In genomic region chr11:112962854-112963367, GRCh38 we compare ENCODE assay signal across 9 cellular contexts. TPM values are rescaled to one million over a fixed set of nuclear protein-coding genes. Genes with fewer than 3 reads are reported as not detected.
DNase-seq lines count a peak whose midpoint lies in the region; ATAC-seq and TF ChIP-seq lines count a peak whose summit lies in the region.
"Had no signal": no experiment of that assay in that cellular context is flagged by ENCODE, and none has a peak within 500 bp of the region (broad histone marks: within the 10 kb centered on the region; RNA-seq: fewer than 3 reads in every experiment).

No MANE protein-coding gene starts in this region.

- intact Hi-C loops in esophagus muscularis mucosa (cut with DNase I): loop anchor here (10.0 kb wide), 2 partner anchors 148 to 378 kb away; no protein-coding TSS in a partner anchor
- intact Hi-C loops in mucosa of descending colon (cut with DNase I, micrococcal nuclease): no loop called here
- intact Hi-C loops in Caco-2 (cut with micrococcal nuclease; ENCODE audit: unreplicated experiment): loop anchor here (10.0 kb wide), 1 partner anchor 368 kb away; no protein-coding TSS in a partner anchor

- in situ Hi-C loops in ACHN (cut with HindIII; ENCODE audit: low pct_ligation_motif_present, low pct_unique_long_range_greater_than_20kb, low sequenced_read_pairs): no loop called here

- 0% methylated on average over 6 of the region's 55 CpGs for WGBS in esophagus muscularis mucosa

- CTCF ChIA-PET in Caco-2 (lab: Charles Lee): no interaction called here

- H3K27ac ChIP-seq in esophagus muscularis mucosa (replicated peaks in 1 of 4): peak overlapping the region; percentile 79 to 86 (median 82)

- H3K27me3 Mint-ChIP-seq in Caco-2 (ENCODE audit: insufficient read depth, unreplicated experiment): peaks cover 46% of the 10 kb centered on the region

- no peaks in the 10 kb centered on the region for H3K9me3 ChIP-seq in esophagus muscularis mucosa
- no peaks in the 10 kb centered on the region for H3K9me3 ChIP-seq in mucosa of descending colon
- no peaks in the 10 kb centered on the region for H3K9me3 ChIP-seq in Caco-2

- no peak overlapping the region for H3K27ac Mint-ChIP-seq in Caco-2 (ENCODE audit: unreplicated experiment)

- H3K4me1 ChIP-seq in esophagus muscularis mucosa (peaks cover 6 to 40% (median 31%) of the 10 kb centered on the region in 4 donors), mucosa of descending colon (ENCODE audit: low read depth) (peaks cover 8% of the 10 kb centered on the region), Caco-2 (0 out of 2 replicates have a peak, but pooled peaks cover 5% of the 10 kb centered on the region)

- H3K27me3 ChIP-seq in esophagus muscularis mucosa (peaks cover 0 to 21% (median 3%) of the 10 kb centered on the region in 4 donors), Caco-2 (replicated peaks; ENCODE audit: control insufficient read depth, insufficient read depth, low read length) (peaks cover 2% of the 10 kb centered on the region)

- no peak overlapping the region for H3K4me3 Mint-ChIP-seq in Caco-2 (ENCODE audit: unreplicated experiment)

- peak; percentile 57 for ATAC-seq in mucosa of descending colon
- ATAC-seq in HG03039 (IDR thresholded peaks at IDR 0.05; ENCODE audit: unreplicated experiment): no peak
- ATAC-seq: GM12878 had no signal

- DNase-seq in ACHN (peak; percentile 2), H4 (ENCODE audit: low spot score) (peak; percentile 65), NOMO-1 treated with DMSO at 0.1 percent for 48 hours (lab: John Stamatoyannopoulos, UW; ENCODE audit: unreplicated experiment) (peak; percentile 18), esophagus muscularis mucosa (ENCODE audit: extremely low spot score) (no peak), mucosa of descending colon (peak; percentile 27 to 59 (median 55)), ureter (ENCODE audit: low spot score) (peak; percentile 68), Caco-2 (no peak)

- no peak for TF ChIP-seq POLR2A in esophagus muscularis mucosa (IDR thresholded peaks at IDR 0.05; ENCODE audit: low read depth)

- H3K36me3 Mint-ChIP-seq in Caco-2 (ENCODE audit: insufficient read depth, unreplicated experiment): no peaks in the 10 kb centered on the region

- peak overlapping the region; percentile 75 to 81 (median 78) for H3K4me3 ChIP-seq in esophagus muscularis mucosa
- peak overlapping the region; percentile 7 for H3K4me3 ChIP-seq in mucosa of descending colon
- no peak overlapping the region for H3K4me3 ChIP-seq in Caco-2 (ENCODE audit: low read depth, low read length)
- H3K4me3 ChIP-seq: GM12878 had no signal

- TF ChIP-seq EP300 in esophagus muscularis mucosa (IDR thresholded peaks at IDR 0.05): no peak

- H3K4me1 Mint-ChIP-seq in Caco-2 (ENCODE audit: low read depth, unreplicated experiment): peaks cover 4% of the 10 kb centered on the region

- no TSS peak for BruUV-seq in Caco-2 (replicated peaks; lab: Mats Ljungman, UMichigan)

- H3K9me3 Mint-ChIP-seq in Caco-2 (ENCODE audit: unreplicated experiment): no peaks in the 10 kb centered on the region

- POLR2A ChIA-PET in Caco-2 (lab: Charles Lee): no interaction called here

- no peaks in the 10 kb centered on the region for H3K36me3 ChIP-seq in esophagus muscularis mucosa
- no peaks in the 10 kb centered on the region for H3K36me3 ChIP-seq in mucosa of descending colon (ENCODE audit: low read depth)
- no peaks in the 10 kb centered on the region for H3K36me3 ChIP-seq in Caco-2 (ENCODE audit: control insufficient read depth, insufficient read depth, low read length)

- TF ChIP-seq CTCF in esophagus muscularis mucosa (IDR thresholded peaks at IDR 0.05) (no peak), mucosa of descending colon (IDR thresholded peaks at IDR 0.05) (no peak), Caco-2 (IDR thresholded peaks at IDR 0.05; ENCODE audit: insufficient read depth in 1 of 2, low read depth in 1 of 2, low read length in 1 of 2, severe bottlenecking in 1 of 2, unreplicated experiment in 1 of 2) (no peak)

RNA-seq across cellular contexts. Expression of gene NCAM1, which starts 1.7 kb away (rescaled TPM):
- 4.8 and 5.0 TPM in 2 replicates for total RNA-seq in H4 (2014; rRNA removed; shearing (Covaris generic))
- total RNA-seq in esophagus muscularis mucosa (100 to 1,000 TPM in 1 of 4 donors, 10 to 100 TPM in 3; 83.5 to 161 (median 95.2) TPM), mucosa of descending colon (10 to 100 TPM in 1 of 3 donors, 1 to 10 TPM in 2; 6.3 to 97.0 (median 9.3) TPM), ureter (26.7 TPM), Caco-2 (2022) (0.95 and 1.1 TPM in 2 replicates)

Comparison
In these comparisons a context has a peak if more than half of its experiments do, and no peak if none do; other contexts are left out.
1. DNase-seq: peak in ACHN (single experiment), H4 (single experiment), NOMO-1 treated with DMSO at 0.1 percent for 48 hours (single experiment), mucosa of descending colon (3 of 3) and ureter (single experiment); none in esophagus muscularis mucosa (single experiment) and Caco-2 (0 of 2).
2. intact Hi-C loops: an anchor here in esophagus muscularis mucosa (10.0 kb wide) and Caco-2 (10.0 kb wide); none called in mucosa of descending colon.